ENCODE assay signal across 8 cellular contexts in genomic region chr15:52295421-52295991, GRCh38. TPM values are rescaled to one million over a fixed set of nuclear protein-coding genes. Genes with fewer than 3 reads are reported as not detected.
DNase-seq lines count a peak whose midpoint lies in the region; ATAC-seq and TF ChIP-seq lines count a peak whose summit lies in the region.

A gene with protein sequence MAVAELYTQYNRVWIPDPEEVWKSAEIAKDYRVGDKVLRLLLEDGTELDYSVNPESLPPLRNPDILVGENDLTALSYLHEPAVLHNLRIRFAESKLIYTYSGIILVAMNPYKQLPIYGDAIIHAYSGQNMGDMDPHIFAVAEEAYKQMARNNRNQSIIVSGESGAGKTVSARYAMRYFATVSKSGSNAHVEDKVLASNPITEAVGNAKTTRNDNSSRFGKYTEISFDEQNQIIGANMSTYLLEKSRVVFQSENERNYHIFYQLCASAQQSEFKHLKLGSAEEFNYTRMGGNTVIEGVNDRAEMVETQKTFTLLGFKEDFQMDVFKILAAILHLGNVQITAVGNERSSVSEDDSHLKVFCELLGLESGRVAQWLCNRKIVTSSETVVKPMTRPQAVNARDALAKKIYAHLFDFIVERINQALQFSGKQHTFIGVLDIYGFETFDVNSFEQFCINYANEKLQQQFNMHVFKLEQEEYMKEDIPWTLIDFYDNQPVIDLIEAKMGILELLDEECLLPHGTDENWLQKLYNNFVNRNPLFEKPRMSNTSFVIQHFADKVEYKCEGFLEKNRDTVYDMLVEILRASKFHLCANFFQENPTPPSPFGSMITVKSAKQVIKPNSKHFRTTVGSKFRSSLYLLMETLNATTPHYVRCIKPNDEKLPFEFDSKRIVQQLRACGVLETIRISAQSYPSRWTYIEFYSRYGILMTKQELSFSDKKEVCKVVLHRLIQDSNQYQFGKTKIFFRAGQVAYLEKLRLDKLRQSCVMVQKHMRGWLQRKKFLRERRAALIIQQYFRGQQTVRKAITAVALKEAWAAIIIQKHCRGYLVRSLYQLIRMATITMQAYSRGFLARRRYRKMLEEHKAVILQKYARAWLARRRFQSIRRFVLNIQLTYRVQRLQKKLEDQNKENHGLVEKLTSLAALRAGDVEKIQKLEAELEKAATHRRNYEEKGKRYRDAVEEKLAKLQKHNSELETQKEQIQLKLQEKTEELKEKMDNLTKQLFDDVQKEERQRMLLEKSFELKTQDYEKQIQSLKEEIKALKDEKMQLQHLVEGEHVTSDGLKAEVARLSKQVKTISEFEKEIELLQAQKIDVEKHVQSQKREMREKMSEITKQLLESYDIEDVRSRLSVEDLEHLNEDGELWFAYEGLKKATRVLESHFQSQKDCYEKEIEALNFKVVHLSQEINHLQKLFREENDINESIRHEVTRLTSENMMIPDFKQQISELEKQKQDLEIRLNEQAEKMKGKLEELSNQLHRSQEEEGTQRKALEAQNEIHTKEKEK (N-terminal part only) (minus strand): TSS chr15:52295804. CDS start chr15:52295636, 168 bp downstream.

- intact Hi-C loops in gastrocnemius medialis (cut with DNase I; ENCODE audit: low total_unique reads) = no loop called here

- peak within 1 kb of the TSS; percentile 70; the same call in 1 of the 2 replicates for H3K9ac ChIP-seq in iPS-20b (ENCODE audit: low read depth, low read length)

- in situ Hi-C loops in brain microvascular endothelial cell (cut with HindIII; ENCODE audit: low pct_ligation_motif_present, low sequenced_read_pairs) (no loop called here), gastrocnemius medialis (cut with MboI; ENCODE audit: low sequenced_read_pairs in 4 of 4) (no loop called here)

- DNase-seq in stimulated activated CD4-positive, alpha-beta T cell treated with anti-CD3 and anti-CD28 coated beads, Interleukin-15, amount 100 ng/mL, for 24 hours = peak; percentile 26
- DNase-seq in stimulated activated CD4-positive, alpha-beta T cell treated with anti-CD3 and anti-CD28 coated beads, Interleukin-4, amount 100 ng/mL, for 24 hours = no peak
- DNase-seq in NCI-H345 (lab: John Stamatoyannopoulos, UW) (peak; percentile 77), brain microvascular endothelial cell (no peak), gastrocnemius medialis (peak; percentile 53 to 72), GDM1 (lab: John Stamatoyannopoulos, UW) (no peak)
- no peak for DNase-seq in effector CD4-positive, alpha-beta T cell

- H3K4me1 ChIP-seq in iPS-20b (ENCODE audit: insufficient read depth, low read length) (peaks cover 4% of the 10 kb centered on the region; the same call in 1 of the 2 replicates), gastrocnemius medialis (peaks cover 4 to 5% of the 10 kb centered on the region in 2 donors)

- peak; percentile 77 to 81 for ATAC-seq in gastrocnemius medialis

- H3K9me3 ChIP-seq in iPS-20b (ENCODE audit: insufficient read depth, low read depth, low read length) (no peaks in the 10 kb centered on the region), gastrocnemius medialis (no peaks in the 10 kb centered on the region)

- H3K27me3 ChIP-seq in brain microvascular endothelial cell (replicated peaks) (peaks cover 9% of the 10 kb centered on the region), iPS-20b (ENCODE audit: insufficient read depth, low read length) (peaks cover 4% of the 10 kb centered on the region; the same call in 1 of the 2 replicates), gastrocnemius medialis (no peaks in the 10 kb centered on the region)

- TF ChIP-seq POLR2A in gastrocnemius medialis (IDR thresholded peaks at IDR 0.05) = peak; percentile 28 to 58

- H3K4me3 ChIP-seq in brain microvascular endothelial cell (ENCODE audit: low read depth, low read length) (peak within 1 kb of the TSS; percentile 48), iPS-20b (ENCODE audit: low read length) (peak within 1 kb of the TSS; percentile 81), gastrocnemius medialis (peak within 1 kb of the TSS; percentile 56 to 72 (median 65))

- H3K36me3 ChIP-seq in brain microvascular endothelial cell (replicated peaks) (no peaks in the 10 kb centered on the region), iPS-20b (ENCODE audit: insufficient read depth, low read depth, low read length) (peaks cover 11% of the 10 kb centered on the region), gastrocnemius medialis (no peaks in the 10 kb centered on the region)

- TF ChIP-seq CTCF in brain microvascular endothelial cell (IDR thresholded peaks at IDR 0.05; ENCODE audit: low read depth, low read length, missing control alignments) (no peak), gastrocnemius medialis (IDR thresholded peaks at IDR 0.05 in 4 of 5, conservative IDR thresholded peaks at IDR 0.05 in 1 of 5) (no peak)

- no peak within 1 kb of the TSS for H3K27ac ChIP-seq in brain microvascular endothelial cell
- H3K27ac ChIP-seq in iPS-20b (ENCODE audit: low read length) = no peak within 1 kb of the TSS
- H3K27ac ChIP-seq in gastrocnemius medialis = peak within 1 kb of the TSS; percentile 48 to 75 (median 66)

RNA-seq across cellular contexts. Expression of the gene that starts here (rescaled TPM):
- 1 to 10 TPM; 1.2 to 4.3 (median 2.9) TPM for total RNA-seq in gastrocnemius medialis

Comparison
In these comparisons a context has a peak if more than half of its experiments do, and no peak if none do; other contexts are left out.
1. DNase-seq: peak in stimulated activated CD4-positive, alpha-beta T cell treated with anti-CD3 and anti-CD28 coated beads, Interleukin-15, amount 100 ng/mL, for 24 hours (single experiment), NCI-H345 (single experiment) and gastrocnemius medialis (2 of 2); none in stimulated activated CD4-positive, alpha-beta T cell treated with anti-CD3 and anti-CD28 coated beads, Interleukin-4, amount 100 ng/mL, for 24 hours (single experiment), brain microvascular endothelial cell (single experiment), GDM1 (single experiment) and effector CD4-positive, alpha-beta T cell (single experiment).
2. H3K27ac ChIP-seq: peak in gastrocnemius medialis (4 of 4); none in brain microvascular endothelial cell (single experiment) and iPS-20b (single experiment).
3. Peak in every context shown above with its lines, with median percentiles within 50 percentile points of each other: H3K4me3 ChIP-seq.